In genomic region chr18:58223717-58224424, GRCh38 we compare ENCODE assay signal across 9 cellular contexts.
DNase-seq lines count a peak whose midpoint lies in the region; ATAC-seq, FAIRE-seq and TF ChIP-seq lines count a peak whose summit lies in the region.
"Had no signal": no experiment of that assay in that cellular context is flagged by ENCODE, and none has a peak within 500 bp of the region (broad histone marks: within the 10 kb centered on the region; RNA-seq: fewer than 3 reads in every experiment).

No MANE protein-coding gene starts in this region.

- peaks cover 7 to 16% of the 10 kb centered on the region in 2 experiments for H3K36me3 ChIP-seq in keratinocyte (ENCODE audit: control insufficient read depth in 2 of 2, extremely low read depth in 1 of 2, insufficient read depth in 2 of 2, low read length in 2 of 2)
- H3K36me3 ChIP-seq in thoracic aorta: no peaks in the 10 kb centered on the region

- peaks cover 24% of the 10 kb centered on the region for H4K20me1 ChIP-seq in keratinocyte (ENCODE audit: control insufficient read depth, extremely low read depth, insufficient read depth, low read length)

- peaks cover 90% of the 10 kb centered on the region for H3K79me2 ChIP-seq in keratinocyte (ENCODE audit: control insufficient read depth, insufficient read depth, low read length)

- H3K4me3 ChIP-seq in keratinocyte (ENCODE audit: control insufficient read depth in 2 of 3, extremely low read depth in 1 of 3, insufficient read depth in 2 of 3, low read depth in 1 of 3, low read length in 3 of 3) (peak overlapping the region; percentile 69 to 97 (median 87)), thoracic aorta (no peak overlapping the region)

- ATAC-seq in thoracic aorta (ENCODE audit: insufficient number of reproducible peaks, low FRiP score, low read depth) (peak; percentile 66), GM21360 (IDR thresholded peaks at IDR 0.05; ENCODE audit: unreplicated experiment) (no peak)

- H3K9ac ChIP-seq in keratinocyte (ENCODE audit: control insufficient read depth, extremely low read depth, insufficient read depth, low read length): peak overlapping the region; percentile 95

- no peaks in the 10 kb centered on the region for H3K9me3 ChIP-seq in keratinocyte (ENCODE audit: control insufficient read depth, low read depth, low read length)
- no peaks in the 10 kb centered on the region for H3K9me3 ChIP-seq in thoracic aorta

- peak overlapping the region; percentile 95 for H3K4me2 ChIP-seq in keratinocyte (ENCODE audit: control insufficient read depth, extremely low read depth, insufficient read depth, low read depth, low read length)

- TF ChIP-seq CTCF in keratinocyte (optimal IDR thresholded peaks at IDR 0.05 in 1 of 3, IDR thresholded peaks at IDR 0.05 in 1 of 3, conservative IDR thresholded peaks at IDR 0.05 in 1 of 3; ENCODE audit: extremely low read depth in 1 of 3, insufficient read depth in 2 of 3, low read length in 3 of 3) (no peak), thoracic aorta (IDR thresholded peaks at IDR 0.05) (no peak)

- H2AFZ ChIP-seq in keratinocyte (ENCODE audit: control insufficient read depth, low read length): no peak overlapping the region

- H3K4me1 ChIP-seq in keratinocyte (ENCODE audit: control insufficient read depth, extremely low read depth, insufficient read depth, low read length) (peaks cover 50% of the 10 kb centered on the region), thoracic aorta (ENCODE audit: control insufficient read depth in 1 of 2, low read depth in 2 of 2) (peaks cover 6 to 18% of the 10 kb centered on the region in 2 donors)

- H3K27ac ChIP-seq in keratinocyte (ENCODE audit: control insufficient read depth, insufficient read depth, low read length) (peak overlapping the region; percentile 97), thoracic aorta (peak overlapping the region in 1 of 2 donors; percentile 37)

- dilution Hi-C loops in keratinocyte (cut with MboI; ENCODE audit: extremely low pct_ligation_motif_present, low sequenced_read_pairs): no loop called here

- DNase-seq in NCI-H187 (lab: John Stamatoyannopoulos, UW) (peak; percentile 17 to 39), NCI-H187 treated with DMSO at 0.1 percent for 48 hours (lab: John Stamatoyannopoulos, UW) (no peak), amniotic stem cell (lab: John Stamatoyannopoulos, UW) (peak; percentile 62), keratinocyte (ENCODE audit: low read depth, low spot score) (no peak), thoracic aorta (ENCODE audit: low spot score) (no peak), Ammon's horn (ENCODE audit: low spot score) (no peak), COR-L47 (lab: John Stamatoyannopoulos, UW) (no peak)
- DNase-seq: CD4-positive, CD25-positive, alpha-beta regulatory T cell had no signal

- FAIRE-seq in keratinocyte (lab: Jason Lieb, UNC): peak; percentile 92

- H3K27me3 ChIP-seq in keratinocyte (ENCODE audit: control insufficient read depth, extremely low read depth, insufficient read depth, low read length) (no peaks in the 10 kb centered on the region), thoracic aorta (replicated peaks; ENCODE audit: insufficient read depth) (no peaks in the 10 kb centered on the region)

- peaks cover 5% of the 10 kb centered on the region for H3K9me1 ChIP-seq in keratinocyte (ENCODE audit: control insufficient read depth, extremely low read depth, insufficient read depth, low read length)

Comparison
In these comparisons a context has a peak if more than half of its experiments do, and no peak if none do; other contexts are left out.
1. DNase-seq: peak in NCI-H187 (2 of 2) and amniotic stem cell (single experiment); none in NCI-H187 treated with DMSO at 0.1 percent for 48 hours (single experiment), keratinocyte (single experiment), thoracic aorta (single experiment), Ammon's horn (single experiment) and COR-L47 (single experiment).